In genomic region chr19:47176071-47176626, GRCh38 we compare ENCODE assay signal across 10 cellular contexts. TPM values are rescaled to one million over a fixed set of nuclear protein-coding genes. Genes with fewer than 3 reads are reported as not detected.
DNase-seq lines count a peak whose midpoint lies in the region; ATAC-seq and TF ChIP-seq lines count a peak whose summit lies in the region.
"Had no signal": no experiment of that assay in that cellular context is flagged by ENCODE, and none has a peak within 500 bp of the region (broad histone marks: within the 10 kb centered on the region; RNA-seq: fewer than 3 reads in every experiment).

No MANE protein-coding gene starts in this region.

- POLR2A ChIA-PET in MCF 10A (lab: Yijun Ruan, JAX), result no interaction called here

- TF ChIP-seq POLR2A in breast epithelium (IDR thresholded peaks at IDR 0.05) (no peak), transverse colon (IDR thresholded peaks at IDR 0.05) (no peak)

- H3K9me3 ChIP-seq in breast epithelium (no peaks in the 10 kb centered on the region), transverse colon (no peaks in the 10 kb centered on the region)
- H3K9me3 ChIP-seq: MG63 had no signal

- H3K4me3 ChIP-seq in breast epithelium (no peak overlapping the region), transverse colon (no peak overlapping the region)
- H3K4me3 ChIP-seq: MG63 had no signal

- in situ Hi-C loops in transverse colon (cut with MboI; ENCODE audit: low pct_ligation_motif_present in 1 of 4, low pct_unique_long_range_greater_than_20kb in 1 of 4, low sequenced_read_pairs in 3 of 4), result no loop called here

- intact Hi-C loops in MCF 10A (cut with micrococcal nuclease) (no loop called here), breast epithelium (cut with DNase I; ENCODE audit: low total_unique reads) (no loop called here), transverse colon (cut with DNase I; ENCODE audit: low total_unique reads) (no loop called here)

- no peaks in the 10 kb centered on the region for H3K27me3 Mint-ChIP-seq in MCF 10A (ENCODE audit: insufficient read depth, unreplicated experiment)

- no peak overlapping the region for H3K27ac ChIP-seq in breast epithelium
- peak overlapping the region; percentile 81 for H3K27ac ChIP-seq in angular gyrus (ENCODE audit: low read depth, low read length)
- peak overlapping the region; percentile 55 to 81 (median 76) for H3K27ac ChIP-seq in transverse colon

- H3K27me3 ChIP-seq in breast epithelium (no peaks in the 10 kb centered on the region), transverse colon (no peaks in the 10 kb centered on the region)
- H3K27me3 ChIP-seq: MG63 had no signal

- no peaks in the 10 kb centered on the region for H3K9me3 Mint-ChIP-seq in MCF 10A (ENCODE audit: unreplicated experiment)

- H3K4me1 ChIP-seq in breast epithelium (no peaks in the 10 kb centered on the region), transverse colon (peaks cover 12 to 24% (median 17%) of the 10 kb centered on the region in 4 donors)

- TF ChIP-seq CTCF in MCF 10A (IDR thresholded peaks at IDR 0.05; ENCODE audit: unreplicated experiment) (no peak), breast epithelium (IDR thresholded peaks at IDR 0.05) (no peak), transverse colon (IDR thresholded peaks at IDR 0.05) (no peak)

- no peaks in the 10 kb centered on the region for H3K4me1 Mint-ChIP-seq in MCF 10A (ENCODE audit: insufficient read depth, unreplicated experiment)

- peaks cover 84% of the 10 kb centered on the region for H3K36me3 Mint-ChIP-seq in MCF 10A (ENCODE audit: insufficient read depth, unreplicated experiment)

- TF ChIP-seq EP300 in transverse colon (IDR thresholded peaks at IDR 0.05; ENCODE audit: low read depth), result no peak

- CTCF ChIA-PET in MCF 10A (lab: Yijun Ruan, JAX), result no interaction called here

- WGBS in transverse colon (ENCODE audit: low coverage in 1 of 2), 2 donors, result 61 to 76% methylated on average over 5 of the region's 5 CpGs

- BruUV-seq in MCF 10A (replicated peaks; lab: Mats Ljungman, UMichigan), result no TSS peak

- DNase-seq in MCF 10A (ENCODE audit: unreplicated experiment) (peak; percentile 56), breast epithelium (ENCODE audit: low spot score in 2 of 2) (no peak), iris pigment epithelial cell (ENCODE audit: low read depth) (peak; percentile 84), transverse colon (no peak), HK-2 (ENCODE audit: unreplicated experiment) (no peak)
- no peak for DNase-seq in activated CD8-positive, alpha-beta memory T cell treated with anti-CD3 and anti-CD28 coated beads, Interleukin-2, amount 50 U/mL, for 4 hours
- DNase-seq: MG63 had no signal

- H3K36me3 ChIP-seq in breast epithelium (no peaks in the 10 kb centered on the region), transverse colon (peaks cover 0 to 15% (median 6%) of the 10 kb centered on the region in 4 donors)

- H3K27ac Mint-ChIP-seq in MCF 10A (ENCODE audit: low read depth, unreplicated experiment), result no peak overlapping the region

- no peak for ATAC-seq in HG03442 (IDR thresholded peaks at IDR 0.05; ENCODE audit: unreplicated experiment)
- ATAC-seq: Panc1 had no signal

- no peak overlapping the region for H3K4me3 Mint-ChIP-seq in MCF 10A (ENCODE audit: unreplicated experiment)

RNA-seq across cellular contexts. Expression of gene SAE1, which starts 45.5 kb away (rescaled TPM):
- total RNA-seq in MCF 10A (2022) (76.1 and 81.7 TPM in 2 replicates), breast epithelium (10 to 100 TPM; 44.6 to 61.4 (median 55.7) TPM), transverse colon (10 to 100 TPM; 27.3 to 85.4 (median 51.8) TPM)

RNA-seq across cellular contexts. Expression of gene BBC3, which starts 54.9 kb away (rescaled TPM):
- total RNA-seq in MCF 10A (2022) (16.2 and 19.6 TPM in 2 replicates), breast epithelium (1 to 10 TPM; 4.5 to 7.5 (median 6.4) TPM), transverse colon (10 to 100 TPM; 10.9 to 31.0 (median 14.4) TPM)

Comparison
In these comparisons a context has a peak if more than half of its experiments do, and no peak if none do; other contexts are left out.
1. DNase-seq: peak in MCF 10A (single experiment) and iris pigment epithelial cell (single experiment); none in breast epithelium (0 of 2), transverse colon (single experiment), HK-2 (single experiment) and activated CD8-positive, alpha-beta memory T cell treated with anti-CD3 and anti-CD28 coated beads, Interleukin-2, amount 50 U/mL, for 4 hours (single experiment).
2. H3K27ac ChIP-seq: peak in angular gyrus (single experiment) and transverse colon (4 of 4); none in breast epithelium (0 of 2).